ENCODE assay signal across 8 cellular contexts in genomic region chr16:3131755-3132377, GRCh38. TPM values are rescaled to one million over a fixed set of nuclear protein-coding genes. Genes with fewer than 3 reads are reported as not detected.
DNase-seq lines count a peak whose midpoint lies in the region; ATAC-seq and TF ChIP-seq lines count a peak whose summit lies in the region.

No MANE protein-coding gene starts in this region.

- no peaks in the 10 kb centered on the region for H4K20me1 ChIP-seq in mammary epithelial cell (ENCODE audit: insufficient read depth, low read length)

- peaks cover 4 to 19% of the 10 kb centered on the region in 2 donors for H3K36me3 Mint-ChIP-seq in CD4-positive, alpha-beta memory T cell
- peaks cover 9% of the 10 kb centered on the region for H3K36me3 Mint-ChIP-seq in neural crest cell (ENCODE audit: low read depth)

- no peaks in the 10 kb centered on the region for H3K27me3 ChIP-seq in CD4-positive, alpha-beta memory T cell (ENCODE audit: insufficient read depth, low read length)
- H3K27me3 ChIP-seq in mammary epithelial cell (ENCODE audit: insufficient read depth, low read length): no peaks in the 10 kb centered on the region
- no peaks in the 10 kb centered on the region for H3K27me3 ChIP-seq in aorta (ENCODE audit: control insufficient read depth in 1 of 2, insufficient read depth in 2 of 2, low read length in 1 of 2)

- TF ChIP-seq CTCF in HEK293 (tag by site-specific recombination; IDR thresholded peaks at IDR 0.05) (peak; percentile 54), mammary epithelial cell (conservative IDR thresholded peaks at IDR 0.05 in 1 of 2, IDR thresholded peaks at IDR 0.05 in 1 of 2; ENCODE audit: extremely low read depth in 1 of 2, insufficient read depth in 1 of 2, low read depth in 1 of 2, low read length in 2 of 2) (peak; percentile 55 to 74), neural crest cell (conservative IDR thresholded peaks at IDR 0.05) (peak; percentile 64)

- no peak overlapping the region for H3K9ac ChIP-seq in mammary epithelial cell (ENCODE audit: insufficient read depth, low read length)

- intact Hi-C loops in CD4-positive, alpha-beta memory T cell (cut with micrococcal nuclease): no loop called here
- intact Hi-C loops in mammary epithelial cell (cut with micrococcal nuclease): no loop called here
- intact Hi-C loops in aorta (cut with DNase I): no loop called here

- WGBS in mammary epithelial cell (ENCODE audit: low coverage, missing lambda C conversion rate): 78% methylated on average over 11 of the region's 12 CpGs
- 69 to 70% methylated on average over 12 of the region's 12 CpGs for WGBS in aorta, 2 donors

- H3K27ac Mint-ChIP-seq in CD4-positive, alpha-beta memory T cell: peak overlapping the region in 6 of 7 donors; percentile 3 to 78 (median 41)
- H3K27ac Mint-ChIP-seq in neural crest cell (ENCODE audit: unreplicated experiment): no peak overlapping the region

- H3K4me1 Mint-ChIP-seq in CD4-positive, alpha-beta memory T cell: peaks cover 23 to 64% (median 42%) of the 10 kb centered on the region in 4 donors
- H3K4me1 Mint-ChIP-seq in neural crest cell: peaks cover 41% of the 10 kb centered on the region

- DNase-seq in CD4-positive, alpha-beta memory T cell: peak in 1 of 5 donors; percentile 29
- DNase-seq in SW480 (ENCODE audit: low spot score) (peak; percentile 50), mammary epithelial cell (no peak), neural crest cell (ENCODE audit: low read depth, low spot score) (peak; percentile 51), NCI-H446 treated with DMSO at 0.1 percent for 48 hours (lab: John Stamatoyannopoulos, UW) (no peak), aorta (no peak)

- peaks cover 44% of the 10 kb centered on the region for H3K79me2 ChIP-seq in mammary epithelial cell (ENCODE audit: insufficient read depth, low read length)

- peak overlapping the region in 4 of 8 donors; percentile 4 to 16 (median 10) for H3K4me3 Mint-ChIP-seq in CD4-positive, alpha-beta memory T cell
- peak overlapping the region; percentile 87 for H3K4me3 Mint-ChIP-seq in neural crest cell

- CTCF ChIA-PET in CD4-positive, alpha-beta memory T cell (lab: Charles Lee; ENCODE audit: partially characterized antibody): interaction anchor here (0.7 to 13.2 kb wide), 14 partner anchors 14 to 131 kb away, joined by 3 to 376 read pairs (median 13); partner anchors contain the start of genes IL32 and ZSCAN10
- CTCF ChIA-PET in HEK293 (lab: Yijun Ruan, JAX) (interaction anchor here (0.6 to 4.6 kb wide), 18 partner anchors 8 to 205 kb away, joined by 3 to 38 read pairs (median 4); partner anchors contain the start of gene ZNF205), mammary epithelial cell (lab: Charles Lee; ENCODE audit: low non-redundant PET) (no interaction called here)

- dilution Hi-C loops in mammary epithelial cell (cut with HindIII; ENCODE audit: low sequenced_read_pairs): no loop called here

- no peak overlapping the region for H3K4me2 ChIP-seq in mammary epithelial cell (ENCODE audit: insufficient read depth, low read depth, low read length)

- H3K27me3 Mint-ChIP-seq in CD4-positive, alpha-beta memory T cell: no peaks in the 10 kb centered on the region
- no peaks in the 10 kb centered on the region for H3K27me3 Mint-ChIP-seq in neural crest cell (ENCODE audit: low read depth)

- H3K4me3 ChIP-seq in CD4-positive, alpha-beta memory T cell (ENCODE audit: low read length in 2 of 2): no peak overlapping the region
- no peak overlapping the region for H3K4me3 ChIP-seq in HEK293 (ENCODE audit: low read depth, low read length)
- no peak overlapping the region for H3K4me3 ChIP-seq in mammary epithelial cell (replicated peaks in 1 of 3; ENCODE audit: insufficient read depth in 1 of 3, low read depth in 2 of 3, low read length in 3 of 3)
- no peak overlapping the region for H3K4me3 ChIP-seq in aorta (ENCODE audit: low read length in 2 of 2)

- H3K27ac ChIP-seq in CD4-positive, alpha-beta memory T cell (ENCODE audit: low read depth, low read length): no peak overlapping the region
- H3K27ac ChIP-seq in HEK293 (ENCODE audit: extremely low read depth, low read depth, low read length): no peak overlapping the region
- H3K27ac ChIP-seq in mammary epithelial cell (ENCODE audit: insufficient read depth, low read depth, low read length): no peak overlapping the region
- H3K27ac ChIP-seq in aorta (ENCODE audit: low read depth in 1 of 2, low read length in 2 of 2): no peak overlapping the region

- peaks cover 55% of the 10 kb centered on the region for H3K4me1 ChIP-seq in CD4-positive, alpha-beta memory T cell (ENCODE audit: insufficient read depth, low read length)
- H3K4me1 ChIP-seq in HEK293 (ENCODE audit: control insufficient read depth, insufficient read depth, low read length) (peaks cover 3% of the 10 kb centered on the region; the same call in 1 of the 2 replicates), mammary epithelial cell (ENCODE audit: insufficient read depth, low read length) (peaks cover 26% of the 10 kb centered on the region), aorta (ENCODE audit: control insufficient read depth in 1 of 2, insufficient read depth in 2 of 2, low read length in 2 of 2) (no peaks in the 10 kb centered on the region)

- ATAC-seq in GM18873 (IDR thresholded peaks at IDR 0.05; ENCODE audit: low FRiP score, unreplicated experiment): no peak
- ATAC-seq in aorta (ENCODE audit: low FRiP score): no peak

- H2AFZ ChIP-seq in mammary epithelial cell (ENCODE audit: low read depth, low read length): no peak overlapping the region

- BruUV-seq in mammary epithelial cell (replicated peaks; lab: Mats Ljungman, UMichigan): no TSS peak

- no peaks in the 10 kb centered on the region for H3K36me3 ChIP-seq in CD4-positive, alpha-beta memory T cell (ENCODE audit: insufficient read depth, low read length)
- peaks cover 17 to 45% of the 10 kb centered on the region in 2 experiments; a peak in 2 of 3 replicates for H3K36me3 ChIP-seq in HEK293 (ENCODE audit: control insufficient read depth in 2 of 2, insufficient read depth in 1 of 2, low read length in 2 of 2)
- no peaks in the 10 kb centered on the region for H3K36me3 ChIP-seq in mammary epithelial cell (ENCODE audit: insufficient read depth, low read length)
- no peaks in the 10 kb centered on the region for H3K36me3 ChIP-seq in aorta (ENCODE audit: control insufficient read depth in 1 of 2, insufficient read depth in 2 of 2, low read length in 1 of 2)

- H3K9me3 Mint-ChIP-seq in CD4-positive, alpha-beta memory T cell: no peaks in the 10 kb centered on the region
- no peaks in the 10 kb centered on the region for H3K9me3 Mint-ChIP-seq in neural crest cell

- POLR2A ChIA-PET in CD4-positive, alpha-beta memory T cell (lab: Charles Lee; ENCODE audit: partially characterized antibody): interaction anchor here (1.0 to 10.2 kb wide), 8 partner anchors 18 to 111 kb away, joined by 3 to 146 read pairs (median 8); partner anchors contain the start of gene ZSCAN10
- POLR2A ChIA-PET in HEK293 (lab: Yijun Ruan, JAX): interaction anchor here (0.5 to 1.3 kb wide), 5 partner anchors 9 to 100 kb away, joined by 3 to 4 read pairs (median 4); no protein-coding TSS in a partner anchor

- in situ Hi-C loops in mammary epithelial cell (cut with MboI; ENCODE audit: low sequenced_read_pairs in 2 of 2): no loop called here

- no peaks in the 10 kb centered on the region for H3K9me3 ChIP-seq in CD4-positive, alpha-beta memory T cell (ENCODE audit: control insufficient read depth in 1 of 2, low read length in 2 of 2)
- no peaks in the 10 kb centered on the region for H3K9me3 ChIP-seq in HEK293 (ENCODE audit: control insufficient read depth, insufficient read depth, low read depth, low read length)
- no peaks in the 10 kb centered on the region for H3K9me3 ChIP-seq in mammary epithelial cell (replicated peaks; ENCODE audit: insufficient read depth, low read length)
- H3K9me3 ChIP-seq in aorta (ENCODE audit: control insufficient read depth, low read length): no peaks in the 10 kb centered on the region

TF ChIP-seq in HEK293, 187 proteins besides CTCF, POLR2A, EP300 and RAD21:
- TF ChIP-seq ZNF561 (tag by site-specific recombination; IDR thresholded peaks at IDR 0.05; ENCODE audit: borderline replicate concordance) (peak; percentile 45; the same call in 1 of the 2 replicates), ZNF654 (tag by site-specific recombination; IDR thresholded peaks at IDR 0.05; ENCODE audit: low read depth) (peak; percentile 33), ZNF600 (tag by site-specific recombination; IDR thresholded peaks at IDR 0.05) (peak; percentile 64), ZNF112 (tag by site-specific recombination; IDR thresholded peaks at IDR 0.05) (no peak), ZSCAN30 (tag by site-specific recombination; IDR thresholded peaks at IDR 0.05) (peak; percentile 98)

RNA-seq across cellular contexts. Expression of gene ZNF213, which starts 3.0 kb away (rescaled TPM):
- total RNA-seq in CD4-positive, alpha-beta memory T cell: 10 to 100 TPM; 14.1 to 14.5 TPM
- 1 to 10 TPM in 1 of 2 donors, under 1 TPM in 1; 0.67 to 3.2 TPM for polyA plus RNA-seq in CD4-positive, alpha-beta memory T cell
- total RNA-seq in mammary epithelial cell (10 to 100 TPM in 1 of 2 donors, 1 to 10 TPM in 1; 7.7 to 10.8 TPM), neural crest cell (14.9 and 15.9 TPM in 2 replicates), aorta (1 to 10 TPM; 8.0 to 8.6 TPM)
- polyA plus RNA-seq in mammary epithelial cell (0.78 TPM), aorta (1 to 10 TPM; 2.3 to 5.6 TPM)
- 6.5 TPM for polyA minus RNA-seq in mammary epithelial cell

RNA-seq across cellular contexts. Expression of gene ZNF205, which starts 19.5 kb away (rescaled TPM):
- not detected for total RNA-seq in CD4-positive, alpha-beta memory T cell
- polyA plus RNA-seq in CD4-positive, alpha-beta memory T cell: under 1 TPM in 1 of 2 donors, not detected in 1; 0.20 TPM
- total RNA-seq in mammary epithelial cell (10 to 100 TPM; 14.8 to 19.2 TPM), neural crest cell (19.7 and 21.1 TPM in 2 replicates), aorta (10 to 100 TPM in 1 of 2 donors, 1 to 10 TPM in 1; 7.1 to 10.0 TPM)
- polyA plus RNA-seq in mammary epithelial cell (9.8 TPM), aorta (10 to 100 TPM in 1 of 2 donors, 1 to 10 TPM in 1; 8.9 to 36.6 TPM)
- 6.7 TPM for polyA minus RNA-seq in mammary epithelial cell

RNA-seq across cellular contexts. Expression of gene ZSCAN10, which starts 32.8 kb away (rescaled TPM):
- under 1 TPM in 1 of 2 experiments, not detected in 1; 0.15 TPM for total RNA-seq in CD4-positive, alpha-beta memory T cell
- polyA plus RNA-seq in CD4-positive, alpha-beta memory T cell: not detected
- not detected for total RNA-seq in mammary epithelial cell
- not detected for polyA plus RNA-seq in mammary epithelial cell
- polyA minus RNA-seq in mammary epithelial cell: not detected
- not detected in 2 replicates for total RNA-seq in neural crest cell
- total RNA-seq in aorta: not detected
- polyA plus RNA-seq in aorta: not detected

RNA-seq across cellular contexts. Expression of gene OR1F1, which starts 56.1 kb away (rescaled TPM):
- total RNA-seq in CD4-positive, alpha-beta memory T cell: under 1 TPM; 0.49 to 0.97 TPM
- polyA plus RNA-seq in CD4-positive, alpha-beta memory T cell: not detected
- total RNA-seq in mammary epithelial cell (not detected), neural crest cell (0.35 TPM in 1 of 2 replicates, not detected in the other), aorta (not detected)
- polyA plus RNA-seq in mammary epithelial cell (0.54 TPM), aorta (not detected)
- not detected for polyA minus RNA-seq in mammary epithelial cell

Comparison
In these comparisons a context has a peak if more than half of its experiments do, and no peak if none do; other contexts are left out.
1. DNase-seq: peak in SW480 (single experiment) and neural crest cell (single experiment); none in mammary epithelial cell (single experiment), NCI-H446 treated with DMSO at 0.1 percent for 48 hours (single experiment) and aorta (0 of 2).
2. RNA of gene ZNF205, which starts 19.5 kb away (total RNA-seq): 19.7 to 21.1 TPM in neural crest cell, 14.8 to 19.2 TPM in mammary epithelial cell and 7.1 to 10.0 TPM in aorta; not detected in CD4-positive, alpha-beta memory T cell; every median in the first group is over 4 times any median in the second.
3. Peak in every context shown above with its lines, with median percentiles within 50 percentile points of each other: CTCF ChIP-seq.